Comparison of ENCODE assay signal across 8 cellular contexts in genomic region chr6:73515204-73516101, GRCh38. TPM values are rescaled to one million over a fixed set of nuclear protein-coding genes. Genes with fewer than 3 reads are reported as not detected.
A peak's percentile ranks its signal among the peaks of the same experiment; 100 is the strongest.
DNase-seq lines count a peak whose midpoint lies in the region; ATAC-seq and TF ChIP-seq lines count a peak whose summit lies in the region.

No MANE protein-coding gene starts in this region.

- peak overlapping the region; percentile 76 for H3K27ac ChIP-seq in PC-9
- H3K27ac ChIP-seq in cardiac muscle cell: peak overlapping the region; percentile 59
- peak overlapping the region; percentile 21 for H3K27ac ChIP-seq in rectal smooth muscle tissue (ENCODE audit: low read depth, low read length)

- H3K4me3 ChIP-seq in PC-9 (peak overlapping the region; percentile 43; the same call in 1 of the 2 replicates), cardiac muscle cell (no peak overlapping the region), rectal smooth muscle tissue (ENCODE audit: low read length) (no peak overlapping the region)

- H3K9ac ChIP-seq in rectal smooth muscle tissue (ENCODE audit: low read length): no peak overlapping the region

- H3K36me3 Mint-ChIP-seq in activated naive CD8-positive, alpha-beta T cell treated with anti-CD3 and anti-CD28 coated beads for 36 hours: peaks cover 62% of the 10 kb centered on the region

- H3K9me3 ChIP-seq in PC-9 (ENCODE audit: insufficient read depth, low read depth) (no peaks in the 10 kb centered on the region), cardiac muscle cell (ENCODE audit: low read depth) (no peaks in the 10 kb centered on the region)

- H3K27me3 ChIP-seq in PC-9 (ENCODE audit: insufficient read depth, low read depth) (no peaks in the 10 kb centered on the region), cardiac muscle cell (no peaks in the 10 kb centered on the region), rectal smooth muscle tissue (ENCODE audit: control insufficient read depth, insufficient read depth, low read length) (no peaks in the 10 kb centered on the region)

- ATAC-seq in GM19351 (IDR thresholded peaks at IDR 0.05; ENCODE audit: unreplicated experiment) (peak; percentile 54), HG03460 (IDR thresholded peaks at IDR 0.05; ENCODE audit: unreplicated experiment) (peak; percentile 42)

- peaks cover 46% of the 10 kb centered on the region for H3K4me1 Mint-ChIP-seq in activated naive CD8-positive, alpha-beta T cell treated with anti-CD3 and anti-CD28 coated beads for 36 hours

- peak overlapping the region; percentile 98 for H3K27ac Mint-ChIP-seq in activated naive CD8-positive, alpha-beta T cell treated with anti-CD3 and anti-CD28 coated beads for 36 hours

- peaks cover 83% of the 10 kb centered on the region for H3F3A ChIP-seq in PC-9 (ENCODE audit: insufficient read depth, low read depth)

- H3K4me1 ChIP-seq in PC-9 (replicated peaks; ENCODE audit: insufficient read depth): peaks cover 15% of the 10 kb centered on the region; the same call in 1 of the 2 replicates
- peaks cover 19% of the 10 kb centered on the region for H3K4me1 ChIP-seq in cardiac muscle cell (ENCODE audit: low read depth)
- H3K4me1 ChIP-seq in rectal smooth muscle tissue (ENCODE audit: control insufficient read depth, insufficient read depth, low read length): peaks cover 26% of the 10 kb centered on the region

- H3K79me2 ChIP-seq in PC-9 (ENCODE audit: low read depth): peaks cover 40% of the 10 kb centered on the region

- H3K9me3 Mint-ChIP-seq in activated naive CD8-positive, alpha-beta T cell treated with anti-CD3 and anti-CD28 coated beads for 36 hours: peaks cover 8% of the 10 kb centered on the region

- peak overlapping the region; percentile 70; the same call in 1 of the 2 replicates for H3K4me2 ChIP-seq in PC-9

- no TSS peak for BruUV-seq in PC-9 (replicated peaks; lab: Mats Ljungman, UMichigan)

- intact Hi-C loops in PC-9 (cut with micrococcal nuclease; ENCODE audit: unreplicated experiment): loop anchor here (1.0 kb wide), 3 partner anchors 95 to 218 kb away; partner anchors contain the start of gene SLC17A5

- peak; percentile 39 for DNase-seq in DMS79 treated with DMSO at 0.1 percent for 48 hours (lab: John Stamatoyannopoulos, UW)
- peak; percentile 49 to 85 for DNase-seq in PC-9
- peak; percentile 39 for DNase-seq in activated naive CD8-positive, alpha-beta T cell treated with anti-CD3 and anti-CD28 coated beads for 36 hours
- peak; percentile 79 to 89 for DNase-seq in cardiac muscle cell (ENCODE audit: low read depth in 1 of 2, low spot score in 1 of 2)
- DNase-seq in NCI-H1048 (lab: John Stamatoyannopoulos, UW): no peak

- peaks cover 64% of the 10 kb centered on the region for H4K20me1 ChIP-seq in PC-9 (ENCODE audit: insufficient read depth)

- peak overlapping the region; percentile 98 for H3K4me3 Mint-ChIP-seq in activated naive CD8-positive, alpha-beta T cell treated with anti-CD3 and anti-CD28 coated beads for 36 hours

- no peaks in the 10 kb centered on the region for H3K9me2 ChIP-seq in PC-9 (ENCODE audit: insufficient read depth)

- H3K27me3 Mint-ChIP-seq in activated naive CD8-positive, alpha-beta T cell treated with anti-CD3 and anti-CD28 coated beads for 36 hours: peaks cover 54% of the 10 kb centered on the region

- H3K36me3 ChIP-seq in PC-9 (ENCODE audit: low read depth): peaks cover 34% of the 10 kb centered on the region
- H3K36me3 ChIP-seq in cardiac muscle cell: peaks cover 28% of the 10 kb centered on the region
- H3K36me3 ChIP-seq in rectal smooth muscle tissue (ENCODE audit: control insufficient read depth, insufficient read depth, low read length): peaks cover 29% of the 10 kb centered on the region

- no peak overlapping the region for H2AFZ ChIP-seq in PC-9

- POLR2A ChIA-PET in PC-9 (lab: Charles Lee; ENCODE audit: unreplicated experiment): interaction anchor here (0.5 to 1.4 kb wide), 5 partner anchors 55 to 165 kb away, joined by 3 to 14 read pairs (median 5); no protein-coding TSS in a partner anchor

- CTCF ChIA-PET in PC-9 (lab: Charles Lee): interaction anchor here (0.6 to 1.5 kb wide), 4 partner anchors 54 to 133 kb away, joined by 3 to 4 read pairs (median 3); partner anchors contain the start of gene MTO1

- TF ChIP-seq CTCF in PC-9 (conservative IDR thresholded peaks at IDR 0.05) (peak; percentile 74), cardiac muscle cell (IDR thresholded peaks at IDR 0.05; ENCODE audit: low read depth, low read length) (peak; percentile 54)

RNA-seq across cellular contexts. Expression of gene EEF1A1, which starts 5.4 kb away (rescaled TPM):
- total RNA-seq in PC-9 (2021) (10,581 and 12,059 TPM in 2 replicates), cardiac muscle cell (7,643 and 9,273 TPM in 2 replicates)
- total RNA-seq in activated naive CD8-positive, alpha-beta T cell treated with anti-CD3 and anti-CD28 coated beads for 36 hours: over 10,000 TPM in 1 of 2 experiments, 1,000 to 10,000 TPM in 1; 9,928 to 10,412 TPM
- polyA plus RNA-seq in cardiac muscle cell: 2,527 and 3,279 TPM in 2 replicates

RNA-seq across cellular contexts. Expression of gene MTO1, which starts 53.9 kb away (rescaled TPM):
- 27.2 and 29.3 TPM in 2 replicates for total RNA-seq in PC-9 (2021)
- 10 to 100 TPM; 48.9 to 51.2 TPM for total RNA-seq in activated naive CD8-positive, alpha-beta T cell treated with anti-CD3 and anti-CD28 coated beads for 36 hours
- 18.5 and 23.6 TPM in 2 replicates for total RNA-seq in cardiac muscle cell
- polyA plus RNA-seq in cardiac muscle cell: 19.6 and 25.3 TPM in 2 replicates

Comparison
In these comparisons a context has a peak if more than half of its experiments do, and no peak if none do; other contexts are left out.
1. H3K27ac ChIP-seq: peak in every context shown above with its lines; median percentile 76 in PC-9; 59 in cardiac muscle cell; 21 in rectal smooth muscle tissue.